In the genomic region with DNA sequence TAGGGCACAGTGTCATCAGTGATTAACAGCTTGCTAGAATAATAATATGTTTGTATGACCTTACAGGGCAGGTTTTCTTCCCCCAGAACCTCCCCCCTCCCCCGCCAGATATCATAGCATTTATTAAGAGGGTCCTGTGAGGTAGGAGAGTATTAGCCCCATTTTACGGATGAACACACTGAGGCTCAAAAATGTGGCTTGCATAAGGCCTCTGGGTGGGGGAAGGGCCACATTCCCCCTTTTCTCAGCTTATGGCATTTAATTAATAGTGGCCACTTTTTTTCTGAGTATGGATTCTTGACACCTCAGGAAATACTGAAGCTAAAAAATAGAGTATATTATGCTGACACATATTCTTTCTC, we compare ENCODE assay signal across 10 cellular contexts. TPM values are rescaled to one million over a fixed set of nuclear protein-coding genes. Genes with fewer than 3 reads are reported as not detected.
DNase-seq lines count a peak whose midpoint lies in the region; ATAC-seq, FAIRE-seq and TF ChIP-seq lines count a peak whose summit lies in the region.
"Had no signal": no experiment of that assay in that cellular context is flagged by ENCODE, and none has a peak within 500 bp of the region (broad histone marks: within the 10 kb centered on the region; RNA-seq: fewer than 3 reads in every experiment).

No MANE protein-coding gene starts in this region.

- no peaks in the 10 kb centered on the region for H3K27me3 ChIP-seq in rectal smooth muscle tissue (ENCODE audit: control insufficient read depth, insufficient read depth, low read length)
- H3K27me3 ChIP-seq: ovary had no signal

- ATAC-seq in GM18505 (IDR thresholded peaks at IDR 0.05; ENCODE audit: unreplicated experiment), result no peak

- H3K4me1 ChIP-seq in ES-I3 (ENCODE audit: insufficient read depth, low read length) (peaks cover 51% of the 10 kb centered on the region), rectal smooth muscle tissue (ENCODE audit: control insufficient read depth, insufficient read depth, low read length) (peaks cover 34% of the 10 kb centered on the region)

- H3K9me3 ChIP-seq in ES-I3 (ENCODE audit: control insufficient read depth, insufficient read depth, low read length), result no peaks in the 10 kb centered on the region
- H3K9me3 ChIP-seq: ovary had no signal

- H3K36me3 ChIP-seq in ES-I3 (ENCODE audit: insufficient read depth, low read length) (no peaks in the 10 kb centered on the region), rectal smooth muscle tissue (ENCODE audit: control insufficient read depth, insufficient read depth, low read length) (no peaks in the 10 kb centered on the region)
- H3K36me3 ChIP-seq: ovary had no signal

- H3K9ac ChIP-seq in ES-I3 (ENCODE audit: low read depth, low read length), result peak overlapping the region; percentile 85; the same call in 1 of the 2 replicates
- H3K9ac ChIP-seq in rectal smooth muscle tissue (ENCODE audit: low read length), result no peak overlapping the region

- TF ChIP-seq CTCF in WI38 (IDR thresholded peaks at IDR 0.05; ENCODE audit: low read depth, low read length) (no peak), fibroblast of villous mesenchyme (IDR thresholded peaks at IDR 0.05; ENCODE audit: insufficient read depth, low read depth, low read length) (no peak)

- no peak for FAIRE-seq in GM12891 (lab: Jason Lieb, UNC)
- FAIRE-seq: GM18507 had no signal

- DNase-seq in fibroblast of villous mesenchyme (ENCODE audit: low read depth) (no peak), GM12891 (ENCODE audit: insufficient read length, low spot score) (no peak), HuH-7 (ENCODE audit: low spot score) (no peak)
- no peak for DNase-seq in stimulated activated CD4-positive, alpha-beta T cell treated with anti-CD3 and anti-CD28 coated beads, Interleukin-4, amount 100 ng/mL, for 4 hours

- no peak for TF ChIP-seq POLR2A in GM18505 (IDR thresholded peaks at IDR 0.05; ENCODE audit: borderline replicate concordance, extremely low read depth, insufficient read depth, insufficient read length)
- no peak for TF ChIP-seq POLR2A in GM12891 (IDR thresholded peaks at IDR 0.05; ENCODE audit: low read depth, low read length)

- H3K27ac ChIP-seq in rectal smooth muscle tissue (ENCODE audit: low read depth, low read length), result peak overlapping the region; percentile 91

- H3K4me3 ChIP-seq in WI38 (ENCODE audit: low read depth, low read length) (peak overlapping the region; percentile 91), fibroblast of villous mesenchyme (ENCODE audit: low read depth, low read length) (peak overlapping the region; percentile 95), rectal smooth muscle tissue (ENCODE audit: low read length) (peak overlapping the region; percentile 75)

TF ChIP-seq in GM12891, 5 proteins besides CTCF, POLR2A, EP300 and RAD21:
- TF ChIP-seq TAF1 (IDR thresholded peaks at IDR 0.05; ENCODE audit: low read depth, low read length) (no peak), SPI1 (IDR thresholded peaks at IDR 0.05; ENCODE audit: low read depth, low read length) (no peak)

RNA-seq across cellular contexts. Expression of gene CTIF, which starts 2.9 kb away (rescaled TPM):
- total RNA-seq in fibroblast of villous mesenchyme, result 71.5 and 86.4 TPM in 2 replicates
- 2.4 TPM for polyA plus RNA-seq in GM12891 (2012; ENCODE audit: low read depth, missing spikeins)
